1 cellular context compared by ENCODE assay signal in the genomic region with DNA sequence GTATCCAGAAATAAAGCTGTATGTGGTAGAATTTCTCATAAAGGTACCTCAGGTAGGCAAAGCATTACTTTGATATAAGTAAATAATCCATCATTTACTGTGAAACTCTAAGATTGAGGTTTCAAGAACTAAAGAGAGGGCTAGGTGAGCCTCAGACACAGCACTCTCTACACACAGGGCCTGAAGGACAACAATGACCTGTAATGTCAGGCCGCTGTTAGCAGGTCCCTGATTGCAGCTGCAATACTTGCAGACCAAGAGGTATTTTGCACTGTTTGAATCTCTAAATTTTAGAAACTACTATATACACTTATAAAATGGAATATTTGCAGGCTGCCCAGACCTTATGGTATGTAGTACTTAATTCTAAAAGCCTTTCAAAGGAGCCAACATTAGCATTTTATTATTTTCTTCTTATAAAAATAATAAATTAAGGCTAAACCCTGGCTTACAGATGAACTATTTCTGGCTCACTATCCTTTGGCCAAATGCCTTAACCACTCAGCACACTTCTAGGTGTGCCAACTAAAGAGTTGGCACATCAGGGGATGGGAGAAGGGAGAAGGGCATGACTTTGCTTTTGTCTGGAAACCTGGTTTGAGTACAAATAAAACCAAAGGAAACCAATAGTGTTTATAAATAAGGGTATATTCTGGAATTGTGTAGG.
TF ChIP-seq lines count a peak whose summit lies in the region.

No MANE protein-coding gene starts in this region.

TF ChIP-seq in A549, 52 proteins besides CTCF, POLR2A, EP300 and RAD21 (continued from another document):
- no peak for TF ChIP-seq POLR2AphosphoS2 (conservative IDR thresholded peaks at IDR 0.05; ENCODE audit: low read length)
- no peak for TF ChIP-seq JUN (IDR thresholded peaks at IDR 0.05)
- TF ChIP-seq MAFK (IDR thresholded peaks at IDR 0.05; ENCODE audit: partially characterized antibody) = no peak
TF ChIP-seq in A549: peak in this region for 0.
